In the genomic region with DNA sequence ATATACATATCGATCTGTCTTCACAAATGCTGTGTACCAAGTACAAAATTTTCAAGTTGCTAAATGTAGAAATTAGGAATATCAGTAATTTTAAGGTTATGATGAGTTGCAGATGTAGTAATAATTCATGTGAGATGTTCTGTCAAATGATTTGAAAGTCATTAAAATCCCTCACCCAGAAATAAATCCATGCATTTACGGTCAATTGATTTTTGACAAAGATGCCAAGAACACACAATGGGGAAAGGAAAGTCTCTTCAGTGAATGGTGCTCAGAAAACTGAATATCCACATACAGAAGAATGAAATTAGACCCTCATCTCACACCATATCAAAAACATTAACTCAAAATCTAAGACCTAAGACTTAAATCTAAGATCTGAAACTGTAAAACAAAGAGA, we compare ENCODE assay signal across 22 cellular contexts. TPM values are rescaled to one million over a fixed set of nuclear protein-coding genes. Genes with fewer than 3 reads are reported as not detected.
A peak's percentile ranks its signal among the peaks of the same experiment; 100 is the strongest.
DNase-seq lines count a peak whose midpoint lies in the region; ATAC-seq and TF ChIP-seq lines count a peak whose summit lies in the region.
"Had no signal": no experiment of that assay in that cellular context is flagged by ENCODE, and none has a peak within 500 bp of the region (broad histone marks: within the 10 kb centered on the region; RNA-seq: fewer than 3 reads in every experiment).

No MANE protein-coding gene starts in this region.

- H3K79me2 ChIP-seq in neural progenitor cell (ENCODE audit: low read depth), result no peaks in the 10 kb centered on the region

- H3K27ac Mint-ChIP-seq in neural progenitor cell, result peak overlapping the region; percentile 64
- H3K27ac Mint-ChIP-seq: B cell; CD4-positive, CD25-positive, alpha-beta regulatory T cell; CD8-positive, alpha-beta T cell; HFFc6 had no signal

- no peaks in the 10 kb centered on the region for H4K20me1 ChIP-seq in neural progenitor cell (ENCODE audit: low read depth)
- H4K20me1 ChIP-seq: BLaER1 had no signal

- H3K4me1 ChIP-seq in neural progenitor cell, result no peaks in the 10 kb centered on the region
- no peaks in the 10 kb centered on the region for H3K4me1 ChIP-seq in vagina
- H3K4me1 ChIP-seq: BLaER1 had no signal

- no peaks in the 10 kb centered on the region for H3K36me3 Mint-ChIP-seq in neural progenitor cell
- H3K36me3 Mint-ChIP-seq: CD4-positive, CD25-positive, alpha-beta regulatory T cell; CD8-positive, alpha-beta T cell had no signal

- TF ChIP-seq CTCF in neural progenitor cell (IDR thresholded peaks at IDR 0.05) (no peak), vagina (IDR thresholded peaks at IDR 0.05) (no peak)

- ATAC-seq in Right ventricle myocardium inferior, result no peak
- ATAC-seq: CD8-positive, alpha-beta T cell had no signal

- peaks cover 17% of the 10 kb centered on the region for H3K4me1 Mint-ChIP-seq in neural progenitor cell
- H3K4me1 Mint-ChIP-seq: B cell; CD4-positive, CD25-positive, alpha-beta regulatory T cell had no signal

- intact Hi-C loops in Right ventricle myocardium inferior (cut with DNase I) (no loop called here), vagina (cut with DNase I) (no loop called here)

- H3K27ac ChIP-seq in neural progenitor cell (no peak overlapping the region), vagina (no peak overlapping the region)
- H3K27ac ChIP-seq: 22Rv1, BLaER1, C4-2B, GM23248 had no signal

- peaks cover 2% of the 10 kb centered on the region for H3K27me3 Mint-ChIP-seq in neural progenitor cell (ENCODE audit: insufficient read depth, low read depth)

- no peak overlapping the region for H2AFZ ChIP-seq in neural progenitor cell (replicated peaks)
- H2AFZ ChIP-seq: GM23248 had no signal

- H3K36me3 ChIP-seq in neural progenitor cell, result no peaks in the 10 kb centered on the region
- no peaks in the 10 kb centered on the region for H3K36me3 ChIP-seq in vagina
- H3K36me3 ChIP-seq: BLaER1 had no signal

- H3K9ac ChIP-seq in neural progenitor cell, result no peak overlapping the region
- H3K9ac ChIP-seq: BLaER1, GM23248 had no signal

- no peak overlapping the region for H3K4me3 Mint-ChIP-seq in neural progenitor cell
- H3K4me3 Mint-ChIP-seq: B cell; CD4-positive, CD25-positive, alpha-beta regulatory T cell; CD8-positive, alpha-beta T cell; HFFc6 had no signal

- no peak overlapping the region for H3K4me3 ChIP-seq in neural progenitor cell
- no peak overlapping the region for H3K4me3 ChIP-seq in vagina
- H3K4me3 ChIP-seq: BLaER1, GM23248 had no signal

- H3F3A ChIP-seq in neural progenitor cell (ENCODE audit: low read depth), result no peaks in the 10 kb centered on the region

- H3K9me3 ChIP-seq in neural progenitor cell (ENCODE audit: low read depth), result no peaks in the 10 kb centered on the region
- no peaks in the 10 kb centered on the region for H3K9me3 ChIP-seq in vagina
- H3K9me3 ChIP-seq: BLaER1 had no signal

- H3K27me3 ChIP-seq in neural progenitor cell, result no peaks in the 10 kb centered on the region
- no peaks in the 10 kb centered on the region for H3K27me3 ChIP-seq in vagina
- H3K27me3 ChIP-seq: BLaER1 had no signal

- TF ChIP-seq POLR2A in vagina (IDR thresholded peaks at IDR 0.05), result no peak

- H3K4me2 ChIP-seq in neural progenitor cell, result no peak overlapping the region
- H3K4me2 ChIP-seq: BLaER1 had no signal

- peak; percentile 22 to 77 (median 54) for DNase-seq in NCI-H1417 (lab: John Stamatoyannopoulos, UW)
- DNase-seq in NCI-H1417 treated with DMSO at 0.1 percent for 48 hours (lab: John Stamatoyannopoulos, UW), result no peak
- DNase-seq in COR-L47 (lab: John Stamatoyannopoulos, UW), result peak; percentile 24
- DNase-seq in NCI-H69 (lab: John Stamatoyannopoulos, UW), result peak; percentile 73
- no peak for DNase-seq in neural progenitor cell (ENCODE audit: low spot score)
- DNase-seq in stimulated activated CD4-positive, alpha-beta T cell treated with anti-CD3 and anti-CD28 coated beads, Interleukin-4, amount 100 ng/mL, for 24 hours, result no peak
- no peak for DNase-seq in Right ventricle myocardium inferior (ENCODE audit: missing footprints)
- DNase-seq in vagina (ENCODE audit: extremely low spot score in 2 of 2), result no peak
- DNase-seq: CD4-positive, CD25-positive, alpha-beta regulatory T cell; CD8-positive, alpha-beta T cell; DMS 273 treated with DMSO at 0.1 percent for 48 hours; DMS79 treated with DMSO at 0.1 percent for 48 hours; GF-D8; GM23248; H7; HCEC 1CT; HFFc6 had no signal

- H3K9me3 Mint-ChIP-seq in neural progenitor cell, result no peaks in the 10 kb centered on the region
- H3K9me3 Mint-ChIP-seq: CD8-positive, alpha-beta T cell; HFFc6 had no signal

RNA-seq across cellular contexts. Expression of a gene that starts 12.9 kb away (rescaled TPM):
- total RNA-seq in neural progenitor cell (ENCODE audit: low replicate concordance), result 1.4 and 2.7 TPM in 2 replicates
- total RNA-seq in Right ventricle myocardium inferior, result 1.4 TPM
- total RNA-seq in vagina, result 0.49 TPM
- total RNA-seq: B cell; CD8-positive, alpha-beta T cell; G401; HFFc6 had no signal

Comparison
In these comparisons a context has a peak if more than half of its experiments do, and no peak if none do; other contexts are left out.
1. DNase-seq: peak in NCI-H1417 (3 of 3), COR-L47 (single experiment) and NCI-H69 (single experiment); none in NCI-H1417 treated with DMSO at 0.1 percent for 48 hours (single experiment), neural progenitor cell (single experiment), stimulated activated CD4-positive, alpha-beta T cell treated with anti-CD3 and anti-CD28 coated beads, Interleukin-4, amount 100 ng/mL, for 24 hours (single experiment), Right ventricle myocardium inferior (single experiment) and vagina (0 of 2).